Comparison of ENCODE assay signal across 25 cellular contexts in the genomic region with DNA sequence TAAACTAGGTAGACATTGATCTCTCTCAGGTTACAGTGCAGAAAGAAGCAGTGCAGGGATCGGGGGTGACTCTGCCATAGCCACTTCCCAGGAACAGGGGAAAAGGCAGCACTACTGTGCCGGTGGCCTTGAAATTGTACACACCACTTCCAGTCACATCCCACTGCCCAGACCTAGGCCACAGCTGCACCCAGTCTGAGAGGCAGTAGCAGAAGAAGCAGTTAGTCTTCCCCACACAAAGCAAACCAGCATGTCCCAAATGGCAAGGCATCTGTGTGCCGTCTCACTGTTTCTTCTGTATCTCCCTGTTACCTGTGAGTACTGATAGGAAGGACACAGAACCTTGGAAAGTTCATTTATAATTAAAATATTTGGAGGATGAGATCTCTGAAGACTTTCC. TPM values are rescaled to one million over a fixed set of nuclear protein-coding genes. Genes with fewer than 3 reads are reported as not detected.
DNase-seq lines count a peak whose midpoint lies in the region; ATAC-seq and TF ChIP-seq lines count a peak whose summit lies in the region.
"Had no signal": no experiment of that assay in that cellular context is flagged by ENCODE, and none has a peak within 500 bp of the region (broad histone marks: within the 10 kb centered on the region; RNA-seq: fewer than 3 reads in every experiment).

No MANE protein-coding gene starts in this region.

- H3K4me3 ChIP-seq in OCI-LY7 (ENCODE audit: low read depth, low read length, poor library complexity, severe bottlenecking) (no peak overlapping the region), heart right ventricle (no peak overlapping the region), psoas muscle (no peak overlapping the region)
- H3K4me3 ChIP-seq: breast epithelium, skin epidermis had no signal

- peaks cover 18% of the 10 kb centered on the region for H3K36me3 ChIP-seq in OCI-LY7 (ENCODE audit: insufficient read depth, low read length)
- H3K36me3 ChIP-seq in heart right ventricle = peaks cover 0 to 99% (median 32%) of the 10 kb centered on the region in 9 donors
- H3K36me3 ChIP-seq in psoas muscle (ENCODE audit: insufficient read depth in 1 of 2, low read depth in 1 of 2) = peaks cover 5 to 98% of the 10 kb centered on the region in 2 donors

- H3K4me2 ChIP-seq in OCI-LY7 (ENCODE audit: low read length) = no peak overlapping the region

- H3K9me2 ChIP-seq in OCI-LY7 (ENCODE audit: insufficient read depth, low read length) = no peaks in the 10 kb centered on the region

- CTCF ChIA-PET in OCI-LY7 (lab: Charles Lee; ENCODE audit: unreplicated experiment) = no interaction called here

- TF ChIP-seq CTCF in OCI-LY7 (conservative IDR thresholded peaks at IDR 0.05; ENCODE audit: low read length) = no peak
- TF ChIP-seq CTCF in heart right ventricle (IDR thresholded peaks at IDR 0.05) = no peak
- no peak for TF ChIP-seq CTCF in psoas muscle (IDR thresholded peaks at IDR 0.05)

- no peaks in the 10 kb centered on the region for H3K27me3 ChIP-seq in heart right ventricle
- no peaks in the 10 kb centered on the region for H3K27me3 ChIP-seq in psoas muscle (ENCODE audit: insufficient read depth in 3 of 3, low read length in 2 of 3)
- H3K27me3 ChIP-seq: breast epithelium had no signal

- DNase-seq in NCI-H2171 treated with DMSO at 0.1 percent for 48 hours (lab: John Stamatoyannopoulos, UW) (peak; percentile 34), NCI-H2171 (lab: John Stamatoyannopoulos, UW) (no peak), OCI-LY7 (ENCODE audit: low spot score) (no peak), heart right ventricle (no peak), psoas muscle (no peak), HT-29 (ENCODE audit: low spot score) (no peak)
- DNase-seq: activated CD4-positive, alpha-beta T cell treated with anti-CD3 and anti-CD28 coated beads for 36 hours; activated CD8-positive, alpha-beta T cell treated with anti-CD3 and anti-CD28 coated beads, Interleukin-2, amount 10 ng/mL, durations not matched to agents 7 days and 5 days; anterior cingulate cortex; effector memory CD4-positive, alpha-beta T cell; islet precursor cell; midbrain; natural killer cell; NCI-H2107; NCI-H510A; PC-3 had no signal

- POLR2A ChIA-PET in OCI-LY7 (lab: Charles Lee) = interaction anchor here (0.6 kb wide), 1 partner anchor 102 kb away, joined by 3 read pairs; no protein-coding TSS in a partner anchor

- no peak overlapping the region for H3K27ac ChIP-seq in OCI-LY7 (ENCODE audit: low read depth, low read length, poor library complexity, severe bottlenecking)
- H3K27ac ChIP-seq in heart right ventricle = peak overlapping the region in 8 of 10 donors; percentile 21 to 80 (median 69)
- peak overlapping the region; percentile 68 for H3K27ac ChIP-seq in psoas muscle
- H3K27ac ChIP-seq: breast epithelium, skin epidermis had no signal

- H3K4me1 ChIP-seq in OCI-LY7 (ENCODE audit: insufficient read depth, low read length, poor library complexity, severe bottlenecking) = no peaks in the 10 kb centered on the region
- peaks cover 0 to 50% (median 20%) of the 10 kb centered on the region in 9 donors for H3K4me1 ChIP-seq in heart right ventricle
- peaks cover 23% of the 10 kb centered on the region for H3K4me1 ChIP-seq in psoas muscle
- H3K4me1 ChIP-seq: breast epithelium had no signal

- intact Hi-C loops in OCI-LY7 (cut with micrococcal nuclease; ENCODE audit: unreplicated experiment) (no loop called here), heart right ventricle (cut with DNase I) (loop anchor here in 4 of 10 donors (5.0 to 10.0 kb wide), 2 partner anchors 57 to 474 kb away; no protein-coding TSS in a partner anchor), psoas muscle (cut with DNase I) (no loop called here)

- H3K79me2 ChIP-seq in OCI-LY7 (ENCODE audit: insufficient read depth, low read depth, low read length) = no peaks in the 10 kb centered on the region

- H2AFZ ChIP-seq in OCI-LY7 (ENCODE audit: low read length) = no peak overlapping the region

- no peaks in the 10 kb centered on the region for H4K20me1 ChIP-seq in OCI-LY7 (ENCODE audit: insufficient read depth, low read length)

- no peaks in the 10 kb centered on the region for H3K9me3 ChIP-seq in OCI-LY7 (ENCODE audit: low read length)
- no peaks in the 10 kb centered on the region for H3K9me3 ChIP-seq in heart right ventricle
- no peaks in the 10 kb centered on the region for H3K9me3 ChIP-seq in psoas muscle
- H3K9me3 ChIP-seq: breast epithelium had no signal

- TSS peak; percentile 13 for BruUV-seq in OCI-LY7 (replicated peaks; lab: Mats Ljungman, UMichigan)

- WGBS in heart right ventricle, 2 donors = 52 to 64% methylated on average over 3 of the region's 3 CpGs
- WGBS in psoas muscle, 3 donors = 49 to 64% (median 53%) methylated on average over 3 of the region's 3 CpGs

- ATAC-seq in heart right ventricle = peak in 3 of 8 donors; percentile 19 to 26 (median 20)
- peak in 2 of 4 donors; percentile 28 to 30 for ATAC-seq in psoas muscle
- no peak for ATAC-seq in HG03095 (IDR thresholded peaks at IDR 0.05; ENCODE audit: unreplicated experiment)
- no peak for ATAC-seq in GM21825 (IDR thresholded peaks at IDR 0.05; ENCODE audit: unreplicated experiment)
- ATAC-seq: activated CD4-positive, alpha-beta T cell treated with anti-CD3 and anti-CD28 coated beads for 36 hours; activated CD8-positive, alpha-beta T cell treated with anti-CD3 and anti-CD28 coated beads, Interleukin-2, amount 10 ng/mL, durations not matched to agents 7 days and 5 days; HCT116; natural killer cell; PC-3; SK-N-SH treated with all-trans-retinoic acid at 6 μM for 48 hours; stimulated activated memory B cell treated with anti-CD40 and anti-IgM and Interleukin-4, amounts not matched to agents 10 μg/mL and 1 μg/mL and 100 μg/mL, for 72 hours had no signal

RNA-seq across cellular contexts. Expression of gene TMC6, which starts 47.0 kb away (rescaled TPM):
- 94.0 and 124 TPM in 2 replicates for total RNA-seq in OCI-LY7 (2014; rRNA removed; shearing (Covaris generic))
- 234 and 258 TPM in 2 replicates for total RNA-seq in OCI-LY7 (2022)
- 100 to 1,000 TPM in 1 of 10 donors, 10 to 100 TPM in 9; 42.3 to 109 (median 69.1) TPM for total RNA-seq in heart right ventricle
- 10 to 100 TPM; 22.8 to 86.0 TPM for polyA plus RNA-seq in heart right ventricle
- 10 to 100 TPM in 1 of 4 donors, 1 to 10 TPM in 3; 6.1 to 11.0 (median 7.9) TPM for total RNA-seq in psoas muscle
- 1 to 10 TPM; 2.7 to 3.9 (median 2.8) TPM for polyA plus RNA-seq in psoas muscle
- total RNA-seq in HT-29 (2014; rRNA removed; shearing (Covaris generic)) = 236 and 238 TPM in 2 replicates

RNA-seq across cellular contexts. Expression of gene TMC8, which starts 49.0 kb away (rescaled TPM):
- total RNA-seq in OCI-LY7 (2014; rRNA removed; shearing (Covaris generic)) = 54.6 and 83.8 TPM in 2 replicates
- total RNA-seq in OCI-LY7 (2022) (219 and 236 TPM in 2 replicates), heart right ventricle (10 to 100 TPM in 1 of 10 donors, 1 to 10 TPM in 8, under 1 TPM in 1; 0.85 to 11.2 (median 2.1) TPM), psoas muscle (1 to 10 TPM in 3 of 4 donors, under 1 TPM in 1; 0.89 to 2.8 (median 1.9) TPM)
- polyA plus RNA-seq in heart right ventricle (1 to 10 TPM in 1 of 2 donors, under 1 TPM in 1; 0.96 to 3.7 TPM), psoas muscle (under 1 TPM; 0.30 to 0.79 (median 0.43) TPM)
- total RNA-seq in HT-29 (2014; rRNA removed; shearing (Covaris generic)) = 4.1 and 7.2 TPM in 2 replicates
- total RNA-seq: LHCN-M2, osteoblast had no signal
